1 cellular context compared by ENCODE assay signal in genomic region chr11:1907955-1908354, GRCh38.
TF ChIP-seq lines count a peak whose summit lies in the region.

No MANE protein-coding gene starts in this region.

TF ChIP-seq in H1, 55 proteins besides CTCF, POLR2A, EP300 and RAD21:
- no peak for TF ChIP-seq TAF1 (IDR thresholded peaks at IDR 0.05; ENCODE audit: low read depth, low read length)
- TF ChIP-seq POU5F1 (IDR thresholded peaks at IDR 0.05; ENCODE audit: low read depth, low read length) = no peak
